1 cellular context compared by ENCODE assay signal in genomic region chr10:17183110-17183509, GRCh38.
TF ChIP-seq lines count a peak whose summit lies in the region.

No MANE protein-coding gene starts in this region.

TF ChIP-seq in IMR-90, 13 proteins besides CTCF, POLR2A, EP300 and RAD21:
- no peak for TF ChIP-seq RFX5 (IDR thresholded peaks at IDR 0.05; ENCODE audit: low read depth, low read length)
- no peak for TF ChIP-seq FOS (IDR thresholded peaks at IDR 0.05; ENCODE audit: low read depth, low read length)
- TF ChIP-seq MXI1 (IDR thresholded peaks at IDR 0.05; ENCODE audit: borderline replicate concordance, low read depth, low read length): no peak
- TF ChIP-seq USF2 (IDR thresholded peaks at IDR 0.05; ENCODE audit: low read depth, low read length): no peak
- TF ChIP-seq NFE2L2 (IDR thresholded peaks at IDR 0.05; ENCODE audit: low read depth, low read length): no peak
- no peak for TF ChIP-seq CEBPB (IDR thresholded peaks at IDR 0.05; ENCODE audit: low read depth, low read length)
- TF ChIP-seq BHLHE40 (IDR thresholded peaks at IDR 0.05; ENCODE audit: low read depth, low read length): no peak
- no peak for TF ChIP-seq RCOR1 (IDR thresholded peaks at IDR 0.05; ENCODE audit: insufficient replicate concordance, low read length)
- TF ChIP-seq MAZ (IDR thresholded peaks at IDR 0.05; ENCODE audit: borderline replicate concordance, low read depth, low read length): no peak
- TF ChIP-seq CHD1 (IDR thresholded peaks at IDR 0.05; ENCODE audit: low read depth, low read length): no peak
- no peak for TF ChIP-seq ELK1 (IDR thresholded peaks at IDR 0.05; ENCODE audit: borderline replicate concordance, low read depth, low read length)
- no peak for TF ChIP-seq MAFK (IDR thresholded peaks at IDR 0.05; ENCODE audit: low read depth, low read length)
- TF ChIP-seq SMC3 (IDR thresholded peaks at IDR 0.05; ENCODE audit: low read depth, low read length): no peak
